Comparison of ENCODE assay signal across 13 cellular contexts in genomic region chr5:145941677-145942130, GRCh38. TPM values are rescaled to one million over a fixed set of nuclear protein-coding genes. Genes with fewer than 3 reads are reported as not detected.
DNase-seq lines count a peak whose midpoint lies in the region; ATAC-seq, FAIRE-seq and TF ChIP-seq lines count a peak whose summit lies in the region.
"Had no signal": no experiment of that assay in that cellular context is flagged by ENCODE, and none has a peak within 500 bp of the region (broad histone marks: within the 10 kb centered on the region; RNA-seq: fewer than 3 reads in every experiment).

No MANE protein-coding gene starts in this region.

- intact Hi-C loops in transverse colon (cut with DNase I; ENCODE audit: low total_unique reads) (no loop called here), HepG2 (cut with micrococcal nuclease; ENCODE audit: unreplicated experiment) (no loop called here)

- in situ Hi-C loops in transverse colon (cut with MboI; ENCODE audit: low pct_ligation_motif_present in 1 of 4, low pct_unique_long_range_greater_than_20kb in 1 of 4, low sequenced_read_pairs in 3 of 4), result no loop called here
- in situ Hi-C loops in HepG2 (cut with HindIII; ENCODE audit: extremely low pct_ligation_motif_present, low pct_unique_long_range_greater_than_20kb), result no loop called here

- H3K4me3 ChIP-seq in fibroblast of the aortic adventitia (ENCODE audit: low read depth, low read length), result no peak overlapping the region
- H3K4me3 ChIP-seq in transverse colon, result no peak overlapping the region
- H3K4me3 ChIP-seq in HepG2 (replicated peaks in 1 of 3; ENCODE audit: insufficient read depth in 1 of 3, low read depth in 2 of 3, low read length in 3 of 3), result no peak overlapping the region

- POLR2A ChIA-PET in HepG2 (lab: Yijun Ruan, JAX), result no interaction called here

- peak; percentile 77 to 81 for ATAC-seq in activated T-cell treated with anti-CD3 and anti-CD28 coated beads, Interleukin-2, amount 50 U/mL, for 72 hours (replicated peaks in 1 of 2)
- ATAC-seq in GM19395 (IDR thresholded peaks at IDR 0.05; ENCODE audit: unreplicated experiment) (no peak), HepG2 (no peak)
- ATAC-seq: left ventricle myocardium superior had no signal

- no peak for TF ChIP-seq EP300 in transverse colon (IDR thresholded peaks at IDR 0.05; ENCODE audit: low read depth)
- TF ChIP-seq EP300 in HepG2 (IDR thresholded peaks at IDR 0.05; ENCODE audit: low read depth in 2 of 2, low read length in 2 of 2), result no peak
- no peak for TF ChIP-seq EP300 in HepG2 (CRISPR knock-in tag; IDR thresholded peaks at IDR 0.05; ENCODE audit: borderline replicate concordance)

- no peak overlapping the region for H3K4me2 ChIP-seq in HepG2 (ENCODE audit: low read depth, low read length)

- TF ChIP-seq POLR2A in transverse colon (IDR thresholded peaks at IDR 0.05) (no peak), HepG2 (IDR thresholded peaks at IDR 0.05; ENCODE audit: insufficient read depth in 1 of 2, low read depth in 2 of 2, low read length in 2 of 2) (no peak)

- FAIRE-seq in HepG2 (lab: Jason Lieb, UNC), result no peak

- H3K9me3 ChIP-seq in transverse colon (no peaks in the 10 kb centered on the region), HepG2 (ENCODE audit: low read length) (no peaks in the 10 kb centered on the region)

- BruUV-seq in HepG2 (replicated peaks; lab: Mats Ljungman, UMichigan), result no TSS peak

- H3K9me3 Mint-ChIP-seq in activated T-cell treated with anti-CD3 and anti-CD28 coated beads, Interleukin-2, amount 50 U/mL, for 72 hours, result no peaks in the 10 kb centered on the region

- H3K4me1 Mint-ChIP-seq in activated T-cell treated with anti-CD3 and anti-CD28 coated beads, Interleukin-2, amount 50 U/mL, for 72 hours (ENCODE audit: low read depth), result peaks cover 73% of the 10 kb centered on the region

- no peaks in the 10 kb centered on the region for H3K36me3 Mint-ChIP-seq in activated T-cell treated with anti-CD3 and anti-CD28 coated beads, Interleukin-2, amount 50 U/mL, for 72 hours (ENCODE audit: insufficient read depth in 2 of 2)

- DNase-seq in activated T-cell treated with anti-CD3 and anti-CD28 coated beads, Interleukin-2, amount 50 U/mL, for 72 hours, result peak; percentile 26 to 32
- no peak for DNase-seq in activated T-cell treated with anti-CD3 and anti-CD28 coated beads, Interleukin-2, amount 50 U/mL, for 1 hour
- DNase-seq in RPMI7951 (ENCODE audit: low read depth) (peak; percentile 69), fibroblast of the aortic adventitia (ENCODE audit: low read depth) (peak; percentile 7), transverse colon (no peak), NCI-H446 (lab: John Stamatoyannopoulos, UW) (no peak), HepG2 (ENCODE audit: low spot score) (no peak)
- DNase-seq: activated CD4-positive, alpha-beta T cell treated with anti-CD3 and anti-CD28 coated beads, Interleukin-2, amount 50 U/mL, for 1 hour; activated naive CD4-positive, alpha-beta T cell treated with anti-CD3 and anti-CD28 coated beads, Interleukin-2, amount 50 U/mL, for 16 hours; dermis blood vessel endothelial cell; head of caudate nucleus; left ventricle myocardium superior had no signal

- H3K36me3 ChIP-seq in transverse colon (no peaks in the 10 kb centered on the region), HepG2 (replicated peaks in 1 of 2; ENCODE audit: control insufficient read depth in 1 of 2, insufficient read depth in 2 of 2, low read length in 2 of 2) (no peaks in the 10 kb centered on the region)

- CTCF ChIA-PET in HepG2 (lab: Yijun Ruan, JAX; ENCODE audit: low intra/inter-chr PET ratio, low total read pairs), result no interaction called here

- H3K27ac ChIP-seq in transverse colon, result peak overlapping the region; percentile 48 to 73 (median 59)
- H3K27ac ChIP-seq in HepG2 (ENCODE audit: extremely low read length, insufficient read depth, low read length), result no peak overlapping the region

- H3K9ac ChIP-seq in HepG2 (ENCODE audit: insufficient read depth, low read depth, low read length), result no peak overlapping the region

- TF ChIP-seq CTCF in fibroblast of the aortic adventitia (IDR thresholded peaks at IDR 0.05; ENCODE audit: insufficient read depth, low read length) (no peak), transverse colon (IDR thresholded peaks at IDR 0.05) (no peak), HepG2 (CRISPR knock-in tag; IDR thresholded peaks at IDR 0.05) (no peak)

- H3K27ac Mint-ChIP-seq in activated T-cell treated with anti-CD3 and anti-CD28 coated beads, Interleukin-2, amount 50 U/mL, for 72 hours, result peak overlapping the region; percentile 43

- no peak overlapping the region for H2AFZ ChIP-seq in HepG2 (ENCODE audit: low read length)

- H3K79me2 ChIP-seq in HepG2 (ENCODE audit: insufficient read depth, low read length), result peaks cover 2% of the 10 kb centered on the region

- H3K4me3 Mint-ChIP-seq in activated T-cell treated with anti-CD3 and anti-CD28 coated beads, Interleukin-2, amount 50 U/mL, for 72 hours, result peak overlapping the region; percentile 33 to 57

- H3K4me1 ChIP-seq in transverse colon (peaks cover 0 to 65% (median 17%) of the 10 kb centered on the region in 4 donors), HepG2 (ENCODE audit: insufficient read depth, low read length) (peaks cover 95% of the 10 kb centered on the region)

- TF ChIP-seq RAD21 in HepG2 (CRISPR knock-in tag; IDR thresholded peaks at IDR 0.05), result no peak

- no peaks in the 10 kb centered on the region for H4K20me1 ChIP-seq in HepG2 (ENCODE audit: insufficient read depth, low read length)

- WGBS in transverse colon (ENCODE audit: low coverage in 1 of 2), 2 donors, result 34 to 43% methylated on average over 2 to 3 of the region's 3 CpGs
- WGBS in HepG2 (ENCODE audit: low lambda C conversion rate), result 76% methylated on average over 3 of the region's 3 CpGs

- no peaks in the 10 kb centered on the region for H3K27me3 ChIP-seq in transverse colon
- no peaks in the 10 kb centered on the region for H3K27me3 ChIP-seq in HepG2 (ENCODE audit: control insufficient read depth in 1 of 2, insufficient read depth in 2 of 2, low read length in 2 of 2)

- H3K27me3 Mint-ChIP-seq in activated T-cell treated with anti-CD3 and anti-CD28 coated beads, Interleukin-2, amount 50 U/mL, for 72 hours (ENCODE audit: low read depth), result peaks cover 86% of the 10 kb centered on the region

TF ChIP-seq in HepG2, 621 proteins besides CTCF, POLR2A, EP300 and RAD21:
- TF ChIP-seq MTA3 (CRISPR knock-in tag; IDR thresholded peaks at IDR 0.05) (no peak), ZSCAN21 (CRISPR knock-in tag; IDR thresholded peaks at IDR 0.05; ENCODE audit: borderline replicate concordance) (no peak), SUZ12 (IDR thresholded peaks at IDR 0.05; ENCODE audit: low read depth, low read length) (no peak), ZNF770 (CRISPR knock-in tag; IDR thresholded peaks at IDR 0.05) (no peak), ZNF788 (CRISPR knock-in tag; IDR thresholded peaks at IDR 0.05; ENCODE audit: borderline replicate concordance) (no peak)

RNA-seq across cellular contexts. Expression of gene SH3RF2, which starts 5.3 kb away (rescaled TPM):
- total RNA-seq in activated T-cell treated with anti-CD3 and anti-CD28 coated beads, Interleukin-2, amount 50 U/mL, for 72 hours, result under 1 TPM; 0.53 to 0.79 TPM
- 6.8 and 7.9 TPM in 2 replicates for total RNA-seq in RPMI7951 (2014; rRNA removed; shearing (Covaris generic))
- total RNA-seq in fibroblast of the aortic adventitia (ENCODE audit: low replicate concordance) (0.49 and 6.7 TPM in 2 replicates), transverse colon (100 to 1,000 TPM in 2 of 4 donors, 10 to 100 TPM in 2; 67.9 to 172 (median 96.3) TPM), HepG2 (2016; rRNA removed; fragmentation: Illumina TruSeq; extraction: Trizol) (3.1 and 3.7 TPM in 2 replicates)
- 2.1 and 2.2 TPM in 2 replicates for total RNA-seq in HepG2 (2016; cell fraction: cytosol; rRNA removed; fragmentation: Illumina TruSeq; extraction: Trizol; ENCODE audit: low read depth)
- 2.6 and 3.8 TPM in 2 replicates for total RNA-seq in HepG2 (2016; cell fraction: insoluble cytoplasmic fraction; rRNA removed; fragmentation: Illumina TruSeq; extraction: Trizol)
- 2.4 and 3.8 TPM in 2 replicates for total RNA-seq in HepG2 (2016; cell fraction: membrane; rRNA removed; fragmentation: Illumina TruSeq; extraction: Trizol)
- total RNA-seq in HepG2 (2016; cell fraction: nucleus; rRNA removed; fragmentation: Illumina TruSeq; extraction: Trizol), result 7.9 and 8.9 TPM in 2 replicates
- 2.6 and 2.8 TPM in 2 replicates for polyA plus RNA-seq in HepG2 (2011; rRNA removed)
- polyA plus RNA-seq in HepG2 (2011; cell fraction: cytosol; rRNA removed), result 1.7 and 2.1 TPM in 2 replicates
- polyA plus RNA-seq in HepG2 (2011; cell fraction: nucleus; rRNA removed), result 4.9 and 6.9 TPM in 2 replicates
- 1.7 and 2.5 TPM in 2 replicates for polyA plus RNA-seq in HepG2 (2012)
- 0.76 and 1.0 TPM in 2 replicates for polyA plus RNA-seq in HepG2 (2016; cell fraction: cytosol; fragmentation: Illumina TruSeq; extraction: Trizol; ENCODE audit: low read depth)
- 2.7 and 3.7 TPM in 2 replicates for polyA plus RNA-seq in HepG2 (2016; cell fraction: insoluble cytoplasmic fraction; fragmentation: Illumina TruSeq; extraction: Trizol; ENCODE audit: low read depth)
- 1.4 and 1.7 TPM in 2 replicates for polyA plus RNA-seq in HepG2 (2016; cell fraction: membrane; fragmentation: Illumina TruSeq; extraction: Trizol; ENCODE audit: low read depth)
- 11.0 and 12.4 TPM in 2 replicates for polyA plus RNA-seq in HepG2 (2016; cell fraction: nucleus; fragmentation: Illumina TruSeq; extraction: Trizol; ENCODE audit: insufficient read depth, low read depth)
- 4.5 and 13.0 TPM in 2 replicates for polyA minus RNA-seq in HepG2 (2011; rRNA and poly(A)+ RNA removed; ENCODE audit: low replicate concordance)
- polyA minus RNA-seq in HepG2 (2011; cell fraction: cytosol; rRNA and poly(A)+ RNA removed), result 2.0 and 2.5 TPM in 2 replicates
- 8.4 and 9.1 TPM in 2 replicates for polyA minus RNA-seq in HepG2 (2011; cell fraction: nucleus; rRNA and poly(A)+ RNA removed)

Comparison
In these comparisons a context has a peak if more than half of its experiments do, and no peak if none do; other contexts are left out.
1. DNase-seq: peak in activated T-cell treated with anti-CD3 and anti-CD28 coated beads, Interleukin-2, amount 50 U/mL, for 72 hours (2 of 2), RPMI7951 (single experiment) and fibroblast of the aortic adventitia (single experiment); none in activated T-cell treated with anti-CD3 and anti-CD28 coated beads, Interleukin-2, amount 50 U/mL, for 1 hour (single experiment), transverse colon (single experiment), NCI-H446 (0 of 2) and HepG2 (single experiment).
2. ATAC-seq: peak in activated T-cell treated with anti-CD3 and anti-CD28 coated beads, Interleukin-2, amount 50 U/mL, for 72 hours (2 of 2); none in GM19395 (single experiment) and HepG2 (single experiment).